In genomic region chr5:20636686-20637085, GRCh38 we compare ENCODE assay signal across 17 cellular contexts.
"Had no signal": no experiment of that assay in that cellular context is flagged by ENCODE, and none has a peak within 500 bp of the region (broad histone marks: within the 10 kb centered on the region; RNA-seq: fewer than 3 reads in every experiment).

No MANE protein-coding gene starts in this region.

- H3K4me1 ChIP-seq: pancreas had no signal

- H3K27ac ChIP-seq: hepatocyte, pancreas had no signal

- DNase-seq: cortex of kidney; effector memory CD8-positive, alpha-beta T cell; erythroblast; foreskin melanocyte; head of caudate nucleus; left colon; left ventricle myocardium superior; mesendoderm; naive B cell; occipital lobe; pancreas; right cardiac atrium; small intestine; stimulated activated CD4-positive, alpha-beta T cell treated with anti-CD3 and anti-CD28 coated beads, Interleukin-12 subunit alpha, Interleukin-12 subunit beta, amount 100 ng/mL, for 4 hours; stimulated activated naive CD4-positive, alpha-beta T cell had no signal

- ATAC-seq: effector memory CD8-positive, alpha-beta T cell; left colon; left ventricle myocardium superior; pancreas; right cardiac atrium had no signal

- H3K4me2 ChIP-seq: hepatocyte had no signal

- H3K9me3 ChIP-seq: pancreas had no signal

- H3K79me2 ChIP-seq: hepatocyte had no signal

- H3K36me3 ChIP-seq: pancreas had no signal

- H2AFZ ChIP-seq: hepatocyte had no signal

- H3K27me3 ChIP-seq: hepatocyte, pancreas had no signal

- H3K4me3 ChIP-seq: hepatocyte, lung, pancreas had no signal
